In the genomic region with DNA sequence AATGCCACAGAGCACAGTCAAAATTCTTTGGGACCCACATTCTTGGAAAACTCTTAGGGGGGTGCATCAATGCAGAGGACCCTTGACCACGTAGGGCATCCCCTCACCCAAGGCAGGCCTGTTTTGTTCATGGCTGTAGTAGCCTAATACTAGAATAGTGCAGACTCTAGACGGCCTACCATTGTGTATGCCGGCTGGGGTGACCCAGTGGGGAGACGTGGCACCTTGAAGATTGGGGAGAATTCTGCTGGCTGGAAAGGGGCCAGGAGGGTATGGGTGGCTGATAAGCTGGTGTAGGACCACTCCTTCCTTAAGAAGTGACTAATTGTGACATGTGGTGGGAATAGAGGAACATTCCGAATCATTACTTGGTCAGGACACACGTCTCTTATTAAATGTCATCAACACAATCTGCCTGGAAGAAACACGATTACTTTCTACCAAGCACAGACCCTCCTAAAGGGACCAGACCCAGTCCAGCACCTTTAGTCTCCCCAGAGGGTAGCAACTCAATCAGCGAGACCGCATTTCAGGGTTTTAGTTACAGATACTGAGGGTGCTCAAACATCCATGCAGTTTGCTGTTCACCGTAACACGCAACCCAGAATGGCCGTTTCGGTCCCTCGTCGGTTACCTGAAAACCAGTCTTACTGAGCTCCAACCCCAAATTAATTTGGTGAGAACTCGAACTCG, we compare ENCODE assay signal across 8 cellular contexts. TPM values are rescaled to one million over a fixed set of nuclear protein-coding genes. Genes with fewer than 3 reads are reported as not detected.
A peak's percentile ranks its signal among the peaks of the same experiment; 100 is the strongest.
DNase-seq lines count a peak whose midpoint lies in the region; ATAC-seq, FAIRE-seq and TF ChIP-seq lines count a peak whose summit lies in the region.

No MANE protein-coding gene starts in this region.

- no peaks in the 10 kb centered on the region for H3K9me3 ChIP-seq in HCT116 (ENCODE audit: control insufficient read depth in 1 of 2, insufficient read depth in 1 of 2, low read depth in 1 of 2, low read length in 2 of 2)

- POLR2A ChIA-PET in HCT116 (lab: Charles Lee), result no interaction called here
- POLR2A ChIA-PET in activated CD4-positive, alpha-beta memory T cell treated with anti-CD3 and anti-CD28 coated beads, Interleukin-2, amount 10 ng/mL, durations not matched to agents 7 days and 5 days (lab: Charles Lee), result interaction anchor here (1.3 to 7.5 kb wide), 15 partner anchors 11 to 158 kb away, joined by 3 to 170 read pairs (median 9); no protein-coding TSS in a partner anchor

- no peaks in the 10 kb centered on the region for H3K27me3 ChIP-seq in HCT116 (ENCODE audit: insufficient read depth, low read length)

- no peak for TF ChIP-seq CTCF in HCT116 (IDR thresholded peaks at IDR 0.05 in 2 of 3, conservative IDR thresholded peaks at IDR 0.05 in 1 of 3; ENCODE audit: borderline replicate concordance in 1 of 3, insufficient read depth in 1 of 3, low read depth in 2 of 3, low read length in 2 of 3)

- H3K4me3 ChIP-seq in HCT116 (replicated peaks in 1 of 2; ENCODE audit: low read depth in 1 of 2, low read length in 2 of 2) (peak overlapping the region; percentile 56 to 80), iPS-11a (ENCODE audit: low read depth, low read length) (peak overlapping the region; percentile 66)

- no peak for TF ChIP-seq RAD21 in HCT116 (IDR thresholded peaks at IDR 0.05; ENCODE audit: low read depth)

- peak overlapping the region; percentile 82 for H3K9ac ChIP-seq in HCT116 (ENCODE audit: low read length)

- peak overlapping the region; percentile 94 for H3K27ac ChIP-seq in HCT116 (ENCODE audit: low read depth, low read length)

- CTCF ChIA-PET in HCT116 (lab: Charles Lee), result no interaction called here
- CTCF ChIA-PET in activated CD4-positive, alpha-beta memory T cell treated with anti-CD3 and anti-CD28 coated beads, Interleukin-2, amount 10 ng/mL, durations not matched to agents 7 days and 5 days (lab: Charles Lee), result interaction anchor here (1.0 to 4.0 kb wide), 7 partner anchors 9 to 166 kb away, joined by 3 to 14 read pairs (median 7); no protein-coding TSS in a partner anchor

- no peaks in the 10 kb centered on the region for H4K20me1 ChIP-seq in HCT116 (ENCODE audit: insufficient read depth)

- peak overlapping the region; percentile 97 for H3K27ac Mint-ChIP-seq in activated CD4-positive, alpha-beta memory T cell treated with anti-CD3 and anti-CD28 coated beads, Interleukin-2, amount 10 ng/mL, durations not matched to agents 7 days and 5 days
- H3K27ac Mint-ChIP-seq in stimulated activated naive B cell treated with anti-CD40 and anti-IgM and Interleukin-4, amounts not matched to agents 10 μg/mL and 1 μg/mL and 100 μg/mL, for 72 hours, result peak overlapping the region; percentile 97

- peaks cover 12% of the 10 kb centered on the region for H3K9me3 Mint-ChIP-seq in activated CD4-positive, alpha-beta memory T cell treated with anti-CD3 and anti-CD28 coated beads, Interleukin-2, amount 10 ng/mL, durations not matched to agents 7 days and 5 days
- H3K9me3 Mint-ChIP-seq in stimulated activated naive B cell treated with anti-CD40 and anti-IgM and Interleukin-4, amounts not matched to agents 10 μg/mL and 1 μg/mL and 100 μg/mL, for 72 hours, result no peaks in the 10 kb centered on the region

- TSS peak; percentile 76 for BruUV-seq in HCT116 (replicated peaks; lab: Mats Ljungman, UMichigan)

- RAD21 ChIA-PET in HCT116 (lab: Charles Lee; ENCODE audit: low non-redundant PET in 1 of 2, low total read pairs in 2 of 2, uncharacterized antibody in 2 of 2, unreplicated experiment in 2 of 2), result no interaction called here

- H2AFZ ChIP-seq in HCT116 (ENCODE audit: low read depth, low read length, poor library complexity, severe bottlenecking), result no peak overlapping the region

- FAIRE-seq in H54 (lab: Jason Lieb, UNC), result no peak

- intact Hi-C loops in HCT116 (cut with micrococcal nuclease), result loop anchor here (5.0 kb wide), 1 partner anchor 72 kb away; no protein-coding TSS in a partner anchor

- H3K9me2 ChIP-seq in HCT116 (ENCODE audit: insufficient read depth), result no peaks in the 10 kb centered on the region

- no peak for TF ChIP-seq POLR2A in HCT116 (IDR thresholded peaks at IDR 0.05; ENCODE audit: borderline replicate concordance, extremely low read depth, insufficient read depth, insufficient read length)
- no peak for TF ChIP-seq POLR2A in H54 (IDR thresholded peaks at IDR 0.05; ENCODE audit: low read depth, low read length)

- DNase-seq in HCT116 (ENCODE audit: low read depth, low spot score) (no peak), H54 (ENCODE audit: insufficient read length, low spot score) (no peak)
- no peak for DNase-seq in activated CD4-positive, alpha-beta memory T cell treated with anti-CD3 and anti-CD28 coated beads, Interleukin-2, amount 10 ng/mL, durations not matched to agents 7 days and 5 days
- DNase-seq in stimulated activated naive B cell treated with anti-CD40 and anti-IgM and Interleukin-4, amounts not matched to agents 10 μg/mL and 1 μg/mL and 100 μg/mL, for 72 hours, result peak; percentile 31
- no peak for DNase-seq in stimulated activated CD4-positive, alpha-beta T cell treated with anti-CD3 and anti-CD28 coated beads, Interleukin-4, amount 100 ng/mL, for 24 hours

- peaks cover 22% of the 10 kb centered on the region for H3K36me3 Mint-ChIP-seq in activated CD4-positive, alpha-beta memory T cell treated with anti-CD3 and anti-CD28 coated beads, Interleukin-2, amount 10 ng/mL, durations not matched to agents 7 days and 5 days (ENCODE audit: low read depth)
- H3K36me3 Mint-ChIP-seq in stimulated activated naive B cell treated with anti-CD40 and anti-IgM and Interleukin-4, amounts not matched to agents 10 μg/mL and 1 μg/mL and 100 μg/mL, for 72 hours, result peaks cover 10 to 16% of the 10 kb centered on the region in 2 donors

- peaks cover 35% of the 10 kb centered on the region for H3K4me1 Mint-ChIP-seq in activated CD4-positive, alpha-beta memory T cell treated with anti-CD3 and anti-CD28 coated beads, Interleukin-2, amount 10 ng/mL, durations not matched to agents 7 days and 5 days
- peaks cover 49 to 62% of the 10 kb centered on the region in 2 donors for H3K4me1 Mint-ChIP-seq in stimulated activated naive B cell treated with anti-CD40 and anti-IgM and Interleukin-4, amounts not matched to agents 10 μg/mL and 1 μg/mL and 100 μg/mL, for 72 hours

- ATAC-seq in HCT116 (no peak), HG03432 (IDR thresholded peaks at IDR 0.05; ENCODE audit: unreplicated experiment) (no peak), GM18867 (IDR thresholded peaks at IDR 0.05; ENCODE audit: unreplicated experiment) (no peak)
- ATAC-seq in stimulated activated naive B cell treated with anti-CD40 and anti-IgM and Interleukin-4, amounts not matched to agents 10 μg/mL and 1 μg/mL and 100 μg/mL, for 72 hours (replicated peaks), result no peak

- peak overlapping the region; percentile 82 for H3K4me2 ChIP-seq in HCT116 (ENCODE audit: low read length)

- H3K27me3 Mint-ChIP-seq in activated CD4-positive, alpha-beta memory T cell treated with anti-CD3 and anti-CD28 coated beads, Interleukin-2, amount 10 ng/mL, durations not matched to agents 7 days and 5 days, result no peaks in the 10 kb centered on the region
- no peaks in the 10 kb centered on the region for H3K27me3 Mint-ChIP-seq in stimulated activated naive B cell treated with anti-CD40 and anti-IgM and Interleukin-4, amounts not matched to agents 10 μg/mL and 1 μg/mL and 100 μg/mL, for 72 hours

- H3K4me3 Mint-ChIP-seq in activated CD4-positive, alpha-beta memory T cell treated with anti-CD3 and anti-CD28 coated beads, Interleukin-2, amount 10 ng/mL, durations not matched to agents 7 days and 5 days, result peak overlapping the region; percentile 88
- H3K4me3 Mint-ChIP-seq in stimulated activated naive B cell treated with anti-CD40 and anti-IgM and Interleukin-4, amounts not matched to agents 10 μg/mL and 1 μg/mL and 100 μg/mL, for 72 hours, result peak overlapping the region; percentile 93 to 95

- peaks cover 11 to 24% of the 10 kb centered on the region in 2 experiments; a peak in 2 of 4 replicates for H3K4me1 ChIP-seq in HCT116 (ENCODE audit: control insufficient read depth in 1 of 2, insufficient read depth in 2 of 2, low read length in 2 of 2)

- no peaks in the 10 kb centered on the region for H3K36me3 ChIP-seq in HCT116 (ENCODE audit: control insufficient read depth in 1 of 2, insufficient read depth in 2 of 2, low read length in 2 of 2)

- peaks cover 12% of the 10 kb centered on the region for H3K79me2 ChIP-seq in HCT116 (ENCODE audit: insufficient read depth, low read length)

TF ChIP-seq in HCT116, 20 proteins besides CTCF, POLR2A, EP300 and RAD21 (continues in another document):
- TF ChIP-seq CEBPB (IDR thresholded peaks at IDR 0.05; ENCODE audit: low read depth) (no peak), EGR1 (IDR thresholded peaks at IDR 0.05; ENCODE audit: low read depth) (no peak), EZH2phosphoT487 (IDR thresholded peaks at IDR 0.05; ENCODE audit: borderline replicate concordance) (no peak), TCF7L2 (IDR thresholded peaks at IDR 0.05; ENCODE audit: borderline replicate concordance, extremely low read depth, insufficient read depth, insufficient read length) (no peak), CBX3 (IDR thresholded peaks at IDR 0.05; ENCODE audit: low read depth) (no peak)
- TF ChIP-seq, protein P1, sequence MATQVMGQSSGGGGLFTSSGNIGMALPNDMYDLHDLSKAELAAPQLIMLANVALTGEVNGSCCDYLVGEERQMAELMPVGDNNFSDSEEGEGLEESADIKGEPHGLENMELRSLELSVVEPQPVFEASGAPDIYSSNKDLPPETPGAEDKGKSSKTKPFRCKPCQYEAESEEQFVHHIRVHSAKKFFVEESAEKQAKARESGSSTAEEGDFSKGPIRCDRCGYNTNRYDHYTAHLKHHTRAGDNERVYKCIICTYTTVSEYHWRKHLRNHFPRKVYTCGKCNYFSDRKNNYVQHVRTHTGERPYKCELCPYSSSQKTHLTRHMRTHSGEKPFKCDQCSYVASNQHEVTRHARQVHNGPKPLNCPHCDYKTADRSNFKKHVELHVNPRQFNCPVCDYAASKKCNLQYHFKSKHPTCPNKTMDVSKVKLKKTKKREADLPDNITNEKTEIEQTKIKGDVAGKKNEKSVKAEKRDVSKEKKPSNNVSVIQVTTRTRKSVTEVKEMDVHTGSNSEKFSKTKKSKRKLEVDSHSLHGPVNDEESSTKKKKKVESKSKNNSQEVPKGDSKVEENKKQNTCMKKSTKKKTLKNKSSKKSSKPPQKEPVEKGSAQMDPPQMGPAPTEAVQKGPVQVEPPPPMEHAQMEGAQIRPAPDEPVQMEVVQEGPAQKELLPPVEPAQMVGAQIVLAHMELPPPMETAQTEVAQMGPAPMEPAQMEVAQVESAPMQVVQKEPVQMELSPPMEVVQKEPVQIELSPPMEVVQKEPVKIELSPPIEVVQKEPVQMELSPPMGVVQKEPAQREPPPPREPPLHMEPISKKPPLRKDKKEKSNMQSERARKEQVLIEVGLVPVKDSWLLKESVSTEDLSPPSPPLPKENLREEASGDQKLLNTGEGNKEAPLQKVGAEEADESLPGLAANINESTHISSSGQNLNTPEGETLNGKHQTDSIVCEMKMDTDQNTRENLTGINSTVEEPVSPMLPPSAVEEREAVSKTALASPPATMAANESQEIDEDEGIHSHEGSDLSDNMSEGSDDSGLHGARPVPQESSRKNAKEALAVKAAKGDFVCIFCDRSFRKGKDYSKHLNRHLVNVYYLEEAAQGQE (IDR thresholded peaks at IDR 0.05; ENCODE audit: low read depth), result no peak

RNA-seq across cellular contexts. Expression of a gene that starts 1.8 kb away (rescaled TPM):
- 60.1 TPM for total RNA-seq in HCT116 (2021; ENCODE audit: unreplicated experiment)
- 24.0 and 25.9 TPM in 2 replicates for polyA plus RNA-seq in HCT116 (2012)
- 100 to 1,000 TPM; 199 TPM for total RNA-seq in activated CD4-positive, alpha-beta memory T cell treated with anti-CD3 and anti-CD28 coated beads, Interleukin-2, amount 10 ng/mL, durations not matched to agents 7 days and 5 days
